10 cellular contexts compared by ENCODE assay signal in the genomic region with DNA sequence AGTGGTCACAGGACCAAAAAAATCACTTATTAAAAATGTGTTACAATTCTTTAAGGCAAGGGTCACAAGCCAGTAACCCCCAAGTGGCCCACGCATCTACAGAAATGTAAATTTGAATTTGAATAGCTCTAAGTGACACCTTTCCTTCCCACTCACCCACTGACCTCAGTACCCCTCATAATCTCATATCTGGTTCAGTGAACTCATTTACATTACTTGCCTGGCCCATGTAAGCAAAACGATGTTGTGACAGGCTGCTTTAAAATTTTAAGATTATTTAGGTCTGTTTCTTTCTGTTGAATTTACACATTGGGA. TPM values are rescaled to one million over a fixed set of nuclear protein-coding genes. Genes with fewer than 3 reads are reported as not detected.
DNase-seq lines count a peak whose midpoint lies in the region; ATAC-seq and TF ChIP-seq lines count a peak whose summit lies in the region.
"Had no signal": no experiment of that assay in that cellular context is flagged by ENCODE, and none has a peak within 500 bp of the region (broad histone marks: within the 10 kb centered on the region; RNA-seq: fewer than 3 reads in every experiment).

No MANE protein-coding gene starts in this region.

- intact Hi-C loops in activated B cell treated with CpG ODN at 0.5 μM for 24 hours (cut with micrococcal nuclease) (loop anchor here (2.0 kb wide), 1 partner anchor 26 kb away; no protein-coding TSS in a partner anchor), aorta (cut with DNase I) (no loop called here)

- peak overlapping the region; percentile 69 to 89 (median 77) for H3K4me3 Mint-ChIP-seq in CD8-positive, alpha-beta memory T cell
- no peak overlapping the region for H3K4me3 Mint-ChIP-seq in activated B cell treated with CpG ODN at 0.5 μM for 24 hours
- H3K4me3 Mint-ChIP-seq: GM23338 had no signal

- H3K27me3 Mint-ChIP-seq in CD8-positive, alpha-beta memory T cell = peaks cover 0 to 3% of the 10 kb centered on the region in 2 donors
- peaks cover 2% of the 10 kb centered on the region for H3K27me3 Mint-ChIP-seq in activated B cell treated with CpG ODN at 0.5 μM for 24 hours

- TF ChIP-seq CTCF in activated B cell treated with CpG ODN at 0.5 μM for 24 hours (IDR thresholded peaks at IDR 0.05) = no peak

- H3K9me3 Mint-ChIP-seq in CD8-positive, alpha-beta memory T cell = peaks cover 0 to 4% (median 0%) of the 10 kb centered on the region in 5 donors
- no peaks in the 10 kb centered on the region for H3K9me3 Mint-ChIP-seq in activated B cell treated with CpG ODN at 0.5 μM for 24 hours
- H3K9me3 Mint-ChIP-seq: GM23338 had no signal

- H3K36me3 Mint-ChIP-seq in CD8-positive, alpha-beta memory T cell = peaks cover 2 to 13% (median 12%) of the 10 kb centered on the region in 3 donors
- no peaks in the 10 kb centered on the region for H3K36me3 Mint-ChIP-seq in activated B cell treated with CpG ODN at 0.5 μM for 24 hours (ENCODE audit: low read depth)

- H3K36me3 ChIP-seq in CD8-positive, alpha-beta memory T cell (ENCODE audit: insufficient read depth, low read length) = no peaks in the 10 kb centered on the region
- no peaks in the 10 kb centered on the region for H3K36me3 ChIP-seq in aorta (ENCODE audit: control insufficient read depth in 1 of 2, insufficient read depth in 2 of 2, low read length in 1 of 2)
- H3K36me3 ChIP-seq: thoracic aorta had no signal

- DNase-seq in CD8-positive, alpha-beta memory T cell = no peak
- no peak for DNase-seq in activated B cell treated with CpG ODN at 0.5 μM for 24 hours
- no peak for DNase-seq in A172 (ENCODE audit: low spot score)
- DNase-seq in NOMO-1 treated with DMSO at 0.1 percent for 48 hours (lab: John Stamatoyannopoulos, UW; ENCODE audit: unreplicated experiment) = no peak
- no peak for DNase-seq in aorta
- DNase-seq in stimulated activated CD4-positive, alpha-beta T cell treated with anti-CD3 and anti-CD28 coated beads, Interleukin-4, amount 100 ng/mL, for 24 hours = no peak

- WGBS in aorta, 2 donors = 35 to 55% methylated on average over 2 of the region's 2 CpGs

- H3K27ac ChIP-seq in CD8-positive, alpha-beta memory T cell (ENCODE audit: low read depth, low read length) = peak overlapping the region; percentile 72
- H3K27ac ChIP-seq in aorta (ENCODE audit: low read depth in 1 of 2, low read length in 2 of 2) = no peak overlapping the region
- H3K27ac ChIP-seq: thoracic aorta had no signal

- CTCF ChIA-PET in CD8-positive, alpha-beta memory T cell (lab: Charles Lee) = interaction anchor here (0.7 to 3.8 kb wide), 5 partner anchors 12 to 83 kb away, joined by 3 to 37 read pairs (median 3); a partner anchor contains a TSS
- CTCF ChIA-PET in activated B cell treated with CpG ODN at 0.5 μM for 24 hours (lab: Charles Lee) = no interaction called here

- peaks cover 75 to 95% (median 94%) of the 10 kb centered on the region in 3 donors for H3K4me1 Mint-ChIP-seq in CD8-positive, alpha-beta memory T cell
- peaks cover 22% of the 10 kb centered on the region for H3K4me1 Mint-ChIP-seq in activated B cell treated with CpG ODN at 0.5 μM for 24 hours

- no peaks in the 10 kb centered on the region for H3K9me3 ChIP-seq in CD8-positive, alpha-beta memory T cell (ENCODE audit: low read length)
- H3K9me3 ChIP-seq in aorta (ENCODE audit: control insufficient read depth, low read length) = no peaks in the 10 kb centered on the region
- H3K9me3 ChIP-seq: thoracic aorta had no signal

- H3K27ac Mint-ChIP-seq in CD8-positive, alpha-beta memory T cell = peak overlapping the region; percentile 93 to 99 (median 96)
- H3K27ac Mint-ChIP-seq in activated B cell treated with CpG ODN at 0.5 μM for 24 hours = peak overlapping the region; percentile 84

- POLR2A ChIA-PET in CD8-positive, alpha-beta memory T cell (lab: Charles Lee) = interaction anchor here (0.8 to 3.3 kb wide), 6 partner anchors 13 to 1043 kb away, joined by 3 to 17 read pairs (median 10); a partner anchor contains a TSS
- POLR2A ChIA-PET in activated B cell treated with CpG ODN at 0.5 μM for 24 hours (lab: Charles Lee) = interaction anchor here (0.7 kb wide), 1 partner anchor 27 kb away, joined by 3 read pairs; a partner anchor contains a TSS

- peaks cover 86% of the 10 kb centered on the region for H3K4me1 ChIP-seq in CD8-positive, alpha-beta memory T cell (ENCODE audit: insufficient read depth, low read length)
- H3K4me1 ChIP-seq in aorta (ENCODE audit: control insufficient read depth in 1 of 2, insufficient read depth in 2 of 2, low read length in 2 of 2) = no peaks in the 10 kb centered on the region

- H3K4me3 ChIP-seq in CD8-positive, alpha-beta memory T cell (ENCODE audit: low read length) = no peak overlapping the region
- no peak overlapping the region for H3K4me3 ChIP-seq in aorta (ENCODE audit: low read length in 2 of 2)
- H3K4me3 ChIP-seq: GM23338, thoracic aorta had no signal

- peak; percentile 52 for ATAC-seq in GM18909 (IDR thresholded peaks at IDR 0.05; ENCODE audit: poor library complexity, unreplicated experiment)
- ATAC-seq in HG02884 (IDR thresholded peaks at IDR 0.05; ENCODE audit: unreplicated experiment) = peak; percentile 48
- ATAC-seq in activated B cell treated with CpG ODN at 0.5 μM for 24 hours (ENCODE audit: low read depth) = peak; percentile 26
- ATAC-seq in aorta (ENCODE audit: low FRiP score) = no peak
- ATAC-seq: GM23338 had no signal

- H3K27me3 ChIP-seq in CD8-positive, alpha-beta memory T cell (ENCODE audit: insufficient read depth, low read length, poor library complexity, severe bottlenecking) = no peaks in the 10 kb centered on the region
- H3K27me3 ChIP-seq in aorta (ENCODE audit: control insufficient read depth in 1 of 2, insufficient read depth in 2 of 2, low read length in 1 of 2) = no peaks in the 10 kb centered on the region

RNA-seq across cellular contexts. Expression of a gene that starts 27.4 kb away (rescaled TPM):
- total RNA-seq in CD8-positive, alpha-beta memory T cell = 10 to 100 TPM; 60.2 to 67.0 TPM
- 203 TPM for polyA plus RNA-seq in CD8-positive, alpha-beta memory T cell
- total RNA-seq in activated B cell treated with CpG ODN at 0.5 μM for 24 hours = 0.10 TPM in 1 of 2 replicates, not detected in the other
- total RNA-seq in A172 (2014; rRNA removed; shearing (Covaris generic)) = 0.72 and 3.8 TPM in 2 replicates
- total RNA-seq in aorta = 1 to 10 TPM; 1.1 to 1.2 TPM
- 1 to 10 TPM in 1 of 2 donors, not detected in 1; 3.8 TPM for polyA plus RNA-seq in aorta

Comparison
In these comparisons a context has a peak if more than half of its experiments do, and no peak if none do; other contexts are left out.
1. RNA of a gene that starts 27.4 kb away (total RNA-seq): 60.2 to 67.0 TPM in CD8-positive, alpha-beta memory T cell; 0.72 to 3.8 TPM in A172, 1.1 to 1.2 TPM in aorta and 0.10 TPM in activated B cell treated with CpG ODN at 0.5 μM for 24 hours; every median in the first group is over 10 times any median in the second.